In genomic region chr5:140157032-140157781, GRCh38 we compare ENCODE assay signal across 8 cellular contexts. TPM values are rescaled to one million over a fixed set of nuclear protein-coding genes. Genes with fewer than 3 reads are reported as not detected.
DNase-seq lines count a peak whose midpoint lies in the region; TF ChIP-seq lines count a peak whose summit lies in the region.

No MANE protein-coding gene starts in this region.

- DNase-seq in EL: peak; percentile 85
- peak; percentile 70 for DNase-seq in H4 (ENCODE audit: low spot score)
- peak; percentile 16 for DNase-seq in SIG-M5 (lab: John Stamatoyannopoulos, UW)
- peak; percentile 84 for DNase-seq in activated gamma-delta T cell treated with Interleukin-2 at 50 U/mL for 16 hours
- peak; percentile 90 for DNase-seq in germinal center (ENCODE audit: low spot score)
- peak; percentile 92 for DNase-seq in occipital lobe (lab: John Stamatoyannopoulos, UW)
- DNase-seq in superior temporal gyrus (ENCODE audit: extremely low spot score): peak; percentile 96

- peak; percentile 88 for TF ChIP-seq CTCF in LNCAP (IDR thresholded peaks at IDR 0.05)

RNA-seq across cellular contexts. Expression of gene CYSTM1, which starts 17.8 kb away (rescaled TPM):
- total RNA-seq in H4 (2014; rRNA removed; shearing (Covaris generic)): 15.4 and 23.0 TPM in 2 replicates
- total RNA-seq in occipital lobe: 3.9 TPM

RNA-seq across cellular contexts. Expression of gene IGIP, which starts 31.5 kb away (rescaled TPM):
- total RNA-seq in H4 (2014; rRNA removed; shearing (Covaris generic)): 1.9 and 2.1 TPM in 2 replicates
- 11.9 TPM for total RNA-seq in occipital lobe

RNA-seq across cellular contexts. Expression of gene PURA, which starts 43.3 kb away (rescaled TPM):
- 4.0 and 5.6 TPM in 2 replicates for total RNA-seq in H4 (2014; rRNA removed; shearing (Covaris generic))
- 14.5 TPM for total RNA-seq in occipital lobe

Comparison
In these comparisons a context has a peak if more than half of its experiments do, and no peak if none do; other contexts are left out.
1. Peak in every context shown above with its lines: DNase-seq.
2. DNase-seq: peak in every context shown above with its lines; median percentile 96 in superior temporal gyrus; 92 in occipital lobe; 90 in germinal center; 85 in EL; 84 in activated gamma-delta T cell treated with Interleukin-2 at 50 U/mL for 16 hours; 70 in H4; 16 in SIG-M5.